ENCODE assay signal across 7 cellular contexts in genomic region chr2:36091844-36092741, GRCh38.
DNase-seq lines count a peak whose midpoint lies in the region; ATAC-seq, FAIRE-seq and TF ChIP-seq lines count a peak whose summit lies in the region.
"Not testable (repeated sequence)": the region's sequence is repeated elsewhere in the genome, so short reads cannot be mapped to it uniquely, and the experiment has no call there.

No MANE protein-coding gene starts in this region.

- not testable (repeated sequence) for H3K27me3 Mint-ChIP-seq in WTC11 (ENCODE audit: low read depth)

- H3K27me3 ChIP-seq in upper lobe of right lung: not testable (repeated sequence)

- not testable (repeated sequence) for H3K4me3 ChIP-seq in kidney (ENCODE audit: low read length in 2 of 2); upper lobe of right lung

- not testable (repeated sequence) for H3K36me3 ChIP-seq in kidney (ENCODE audit: control insufficient read depth in 1 of 2, insufficient read depth in 2 of 2, low read length in 2 of 2); upper lobe of right lung

- not testable (repeated sequence) for H3K4me1 Mint-ChIP-seq in WTC11

- H3K9ac ChIP-seq in kidney (ENCODE audit: low read length in 2 of 2): not testable (repeated sequence)

- not testable (repeated sequence) for H3K9me3 ChIP-seq in kidney (ENCODE audit: control insufficient read depth in 1 of 2, low read length in 2 of 2); upper lobe of right lung

- not testable (repeated sequence) for H3K4me3 Mint-ChIP-seq in WTC11

- peak; percentile 99 for ATAC-seq in GM21528 (IDR thresholded peaks at IDR 0.05; ENCODE audit: low FRiP score, unreplicated experiment)
- ATAC-seq in WTC11; Right ventricle myocardium superior (ENCODE audit: poor library complexity); upper lobe of right lung: not testable (repeated sequence)

- not testable (repeated sequence) for H3K4me1 ChIP-seq in kidney (ENCODE audit: control insufficient read depth in 1 of 2, insufficient read depth in 1 of 2, low read depth in 1 of 2, low read length in 2 of 2); upper lobe of right lung

- intact Hi-C loops in Right ventricle myocardium superior (cut with DNase I); kidney (cut with DNase I); upper lobe of right lung (cut with DNase I): not testable (repeated sequence)

- DNase-seq in MV-4-11 (lab: John Stamatoyannopoulos, UW): peak; percentile 12
- not testable (repeated sequence) for DNase-seq in WTC11 (ENCODE audit: low spot score)
- DNase-seq in Right ventricle myocardium superior: peak; percentile 26
- DNase-seq in kidney: peak; percentile 45
- DNase-seq in mesenteric fat pad (ENCODE audit: low spot score): peak; percentile 88
- peak; percentile 48 for DNase-seq in upper lobe of right lung

- FAIRE-seq in kidney (lab: Jason Lieb, UNC): not testable (repeated sequence)

- H3K27ac ChIP-seq in kidney (ENCODE audit: low read depth in 2 of 2, low read length in 2 of 2); upper lobe of right lung: not testable (repeated sequence)

- H3K9me3 Mint-ChIP-seq in WTC11: peaks cover 73% of the 10 kb centered on the region

- peaks cover 46% of the 10 kb centered on the region for H3K36me3 Mint-ChIP-seq in WTC11

- CTCF ChIA-PET in WTC11 (lab: Charles Lee): not testable (repeated sequence)

- POLR2A ChIA-PET in WTC11 (lab: Charles Lee): not testable (repeated sequence)

- not testable (repeated sequence) for TF ChIP-seq CTCF in WTC11 (IDR thresholded peaks at IDR 0.05); kidney (IDR thresholded peaks at IDR 0.05; ENCODE audit: borderline replicate concordance, extremely low read depth, insufficient read depth); upper lobe of right lung (IDR thresholded peaks at IDR 0.05)

- H3K27ac Mint-ChIP-seq in WTC11: not testable (repeated sequence)

TF ChIP-seq in WTC11, 78 proteins besides CTCF, POLR2A, EP300 and RAD21:
- TF ChIP-seq IRF1 (CRISPR knock-in tag; IDR thresholded peaks at IDR 0.05): 0 out of 2 replicates have a peak, but pooled peaks have one; percentile 35
